8 cellular contexts compared by ENCODE assay signal in the genomic region with DNA sequence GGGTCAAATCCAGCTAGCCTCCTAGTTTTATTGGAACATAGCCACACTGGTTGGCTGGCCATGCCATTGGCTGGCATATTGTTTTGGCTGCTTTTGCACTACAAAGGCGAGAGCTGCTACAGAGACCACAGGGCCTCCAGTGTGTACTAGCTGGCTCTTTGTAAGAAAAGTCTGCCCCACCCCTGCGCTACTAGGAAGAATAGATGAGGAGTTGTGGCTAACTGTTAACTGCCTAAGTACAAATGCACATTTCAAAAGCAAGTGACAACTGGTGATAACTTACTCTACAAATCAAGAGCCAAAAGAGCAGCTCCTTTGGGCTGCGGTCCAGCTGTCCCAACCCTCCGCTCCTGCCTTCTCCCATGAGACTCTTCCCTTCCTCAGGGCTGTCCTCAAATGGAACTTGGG.
DNase-seq lines count a peak whose midpoint lies in the region; ATAC-seq and TF ChIP-seq lines count a peak whose summit lies in the region.

No MANE protein-coding gene starts in this region.

- no peak for TF ChIP-seq CTCF in neural crest cell (conservative IDR thresholded peaks at IDR 0.05)
- TF ChIP-seq CTCF in WERI-Rb-1 (IDR thresholded peaks at IDR 0.05; ENCODE audit: low read depth, low read length): no peak

- peaks cover 67% of the 10 kb centered on the region for H3K4me1 ChIP-seq in CD4-positive, CD25-positive, alpha-beta regulatory T cell (ENCODE audit: control insufficient read depth, insufficient read depth, low read length, poor library complexity, severe bottlenecking)
- H3K4me1 ChIP-seq in ectodermal cell (ENCODE audit: control insufficient read depth, insufficient read depth, low read length): peaks cover 43% of the 10 kb centered on the region

- no peaks in the 10 kb centered on the region for H3K27me3 ChIP-seq in CD4-positive, CD25-positive, alpha-beta regulatory T cell (ENCODE audit: control insufficient read depth, insufficient read depth, low read length)
- H3K27me3 ChIP-seq in ectodermal cell (ENCODE audit: control insufficient read depth, insufficient read depth, low read length, poor library complexity, severe bottlenecking) (no peaks in the 10 kb centered on the region), WERI-Rb-1 (ENCODE audit: insufficient read depth, low read depth, severe bottlenecking) (no peaks in the 10 kb centered on the region)

- 18% methylated on average over 4 of the region's 4 CpGs for WGBS in ectodermal cell, 2 experiments

- no peaks in the 10 kb centered on the region for H3K9me3 ChIP-seq in CD4-positive, CD25-positive, alpha-beta regulatory T cell (ENCODE audit: control insufficient read depth in 2 of 2, low read length in 2 of 2)
- H3K9me3 ChIP-seq in ectodermal cell (ENCODE audit: control insufficient read depth, low read length) (no peaks in the 10 kb centered on the region), WERI-Rb-1 (ENCODE audit: severe bottlenecking) (no peaks in the 10 kb centered on the region)

- H3K9me3 Mint-ChIP-seq in CD4-positive, CD25-positive, alpha-beta regulatory T cell: no peaks in the 10 kb centered on the region
- H3K9me3 Mint-ChIP-seq in neural crest cell: no peaks in the 10 kb centered on the region

- H3K4me1 Mint-ChIP-seq in CD4-positive, CD25-positive, alpha-beta regulatory T cell: peaks cover 30 to 88% (median 74%) of the 10 kb centered on the region in 4 donors
- peaks cover 64% of the 10 kb centered on the region for H3K4me1 Mint-ChIP-seq in neural crest cell

- H3K27ac Mint-ChIP-seq in CD4-positive, CD25-positive, alpha-beta regulatory T cell: peak overlapping the region; percentile 94 to 99 (median 96)
- no peak overlapping the region for H3K27ac Mint-ChIP-seq in neural crest cell (ENCODE audit: unreplicated experiment)

- peak overlapping the region; percentile 56 to 92 (median 78) for H3K4me3 Mint-ChIP-seq in CD4-positive, CD25-positive, alpha-beta regulatory T cell
- peak overlapping the region; percentile 36 for H3K4me3 Mint-ChIP-seq in neural crest cell

- peak; percentile 81 to 87 for ATAC-seq in CD4-positive, CD25-positive, alpha-beta regulatory T cell (ENCODE audit: low read depth in 2 of 2)
- no peak for ATAC-seq in esophagus mucosa

- DNase-seq in CD4-positive, CD25-positive, alpha-beta regulatory T cell: peak; percentile 9 to 90 (median 52)
- DNase-seq in T follicular helper cell (ENCODE audit: low read depth) (peak; percentile 35), neural crest cell (ENCODE audit: low read depth, low spot score) (no peak), glomerular visceral epithelial cell (ENCODE audit: extremely low spot score) (no peak), WERI-Rb-1 (no peak), NCI-H526 treated with DMSO at 0.1 percent for 48 hours (lab: John Stamatoyannopoulos, UW) (no peak)

- H3K27ac ChIP-seq in CD4-positive, CD25-positive, alpha-beta regulatory T cell (ENCODE audit: insufficient read depth, low read length, poor library complexity, severe bottlenecking): peak overlapping the region; percentile 69
- H3K27ac ChIP-seq in ectodermal cell (ENCODE audit: insufficient read depth, low read depth, low read length, poor library complexity, severe bottlenecking) (peak overlapping the region; percentile 81), WERI-Rb-1 (no peak overlapping the region)

- peaks cover 15% of the 10 kb centered on the region for H3K36me3 Mint-ChIP-seq in CD4-positive, CD25-positive, alpha-beta regulatory T cell
- H3K36me3 Mint-ChIP-seq in neural crest cell (ENCODE audit: low read depth): no peaks in the 10 kb centered on the region

- H3K36me3 ChIP-seq in CD4-positive, CD25-positive, alpha-beta regulatory T cell (ENCODE audit: control insufficient read depth, insufficient read depth, low read length): peaks cover 4% of the 10 kb centered on the region
- H3K36me3 ChIP-seq in ectodermal cell (ENCODE audit: control insufficient read depth, insufficient read depth, low read length) (no peaks in the 10 kb centered on the region), WERI-Rb-1 (no peaks in the 10 kb centered on the region)

- H3K4me3 ChIP-seq in CD4-positive, CD25-positive, alpha-beta regulatory T cell (ENCODE audit: low read depth, low read length): peak overlapping the region; percentile 68
- no peak overlapping the region for H3K4me3 ChIP-seq in ectodermal cell (ENCODE audit: insufficient read depth, low read depth, low read length)
- no peak overlapping the region for H3K4me3 ChIP-seq in WERI-Rb-1 (ENCODE audit: low read depth, low read length)

- H3K27me3 Mint-ChIP-seq in CD4-positive, CD25-positive, alpha-beta regulatory T cell: peaks cover 4% of the 10 kb centered on the region
- H3K27me3 Mint-ChIP-seq in neural crest cell (ENCODE audit: low read depth): peaks cover 12% of the 10 kb centered on the region

Comparison
In these comparisons a context has a peak if more than half of its experiments do, and no peak if none do; other contexts are left out.
1. DNase-seq: peak in CD4-positive, CD25-positive, alpha-beta regulatory T cell (3 of 3) and T follicular helper cell (single experiment); none in neural crest cell (single experiment), glomerular visceral epithelial cell (single experiment), WERI-Rb-1 (single experiment) and NCI-H526 treated with DMSO at 0.1 percent for 48 hours (single experiment).